Comparison of ENCODE assay signal across 3 cellular contexts in genomic region chr2:216644846-216645635, GRCh38.
TF ChIP-seq lines count a peak whose summit lies in the region.

No MANE protein-coding gene starts in this region.

TF ChIP-seq in SK-N-SH, 30 proteins besides CTCF, POLR2A, EP300 and RAD21 (continued from another document and continues in another):
- TF ChIP-seq IRF3 (IDR thresholded peaks at IDR 0.05; ENCODE audit: low read depth, low read length), result no peak
- TF ChIP-seq MEF2A (IDR thresholded peaks at IDR 0.05; ENCODE audit: borderline replicate concordance, low read depth), result no peak
- TF ChIP-seq TAF1 (IDR thresholded peaks at IDR 0.05; ENCODE audit: borderline replicate concordance, low read depth, low read length), result no peak
- TF ChIP-seq PBX3 (IDR thresholded peaks at IDR 0.05), result no peak
- TF ChIP-seq, protein P1, sequence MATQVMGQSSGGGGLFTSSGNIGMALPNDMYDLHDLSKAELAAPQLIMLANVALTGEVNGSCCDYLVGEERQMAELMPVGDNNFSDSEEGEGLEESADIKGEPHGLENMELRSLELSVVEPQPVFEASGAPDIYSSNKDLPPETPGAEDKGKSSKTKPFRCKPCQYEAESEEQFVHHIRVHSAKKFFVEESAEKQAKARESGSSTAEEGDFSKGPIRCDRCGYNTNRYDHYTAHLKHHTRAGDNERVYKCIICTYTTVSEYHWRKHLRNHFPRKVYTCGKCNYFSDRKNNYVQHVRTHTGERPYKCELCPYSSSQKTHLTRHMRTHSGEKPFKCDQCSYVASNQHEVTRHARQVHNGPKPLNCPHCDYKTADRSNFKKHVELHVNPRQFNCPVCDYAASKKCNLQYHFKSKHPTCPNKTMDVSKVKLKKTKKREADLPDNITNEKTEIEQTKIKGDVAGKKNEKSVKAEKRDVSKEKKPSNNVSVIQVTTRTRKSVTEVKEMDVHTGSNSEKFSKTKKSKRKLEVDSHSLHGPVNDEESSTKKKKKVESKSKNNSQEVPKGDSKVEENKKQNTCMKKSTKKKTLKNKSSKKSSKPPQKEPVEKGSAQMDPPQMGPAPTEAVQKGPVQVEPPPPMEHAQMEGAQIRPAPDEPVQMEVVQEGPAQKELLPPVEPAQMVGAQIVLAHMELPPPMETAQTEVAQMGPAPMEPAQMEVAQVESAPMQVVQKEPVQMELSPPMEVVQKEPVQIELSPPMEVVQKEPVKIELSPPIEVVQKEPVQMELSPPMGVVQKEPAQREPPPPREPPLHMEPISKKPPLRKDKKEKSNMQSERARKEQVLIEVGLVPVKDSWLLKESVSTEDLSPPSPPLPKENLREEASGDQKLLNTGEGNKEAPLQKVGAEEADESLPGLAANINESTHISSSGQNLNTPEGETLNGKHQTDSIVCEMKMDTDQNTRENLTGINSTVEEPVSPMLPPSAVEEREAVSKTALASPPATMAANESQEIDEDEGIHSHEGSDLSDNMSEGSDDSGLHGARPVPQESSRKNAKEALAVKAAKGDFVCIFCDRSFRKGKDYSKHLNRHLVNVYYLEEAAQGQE (IDR thresholded peaks at IDR 0.05; ENCODE audit: low read depth, low read length), result no peak
- TF ChIP-seq SMC3 (IDR thresholded peaks at IDR 0.05; ENCODE audit: low read depth, low read length), result no peak
- no peak for TF ChIP-seq USF1 (IDR thresholded peaks at IDR 0.05; ENCODE audit: borderline replicate concordance, low read depth)
- no peak for TF ChIP-seq TCF12 (IDR thresholded peaks at IDR 0.05)
- TF ChIP-seq GATA2 (CRISPR knock-in tag; IDR thresholded peaks at IDR 0.05), result no peak
- TF ChIP-seq NRF1 (IDR thresholded peaks at IDR 0.05; ENCODE audit: low read depth, low read length), result no peak

TF ChIP-seq in SK-N-SH treated with all-trans-retinoic acid at 6 μM for 48 hours, 23 proteins besides CTCF, POLR2A, EP300 and RAD21 (continued from another document):
- TF ChIP-seq POU6F1 (CRISPR knock-in tag; IDR thresholded peaks at IDR 0.05; ENCODE audit: borderline replicate concordance, low read depth), result no peak
- no peak for TF ChIP-seq OSR1 (CRISPR knock-in tag; IDR thresholded peaks at IDR 0.05)
- TF ChIP-seq SNAI2 (CRISPR knock-in tag; IDR thresholded peaks at IDR 0.05), result no peak
- TF ChIP-seq, protein P2, sequence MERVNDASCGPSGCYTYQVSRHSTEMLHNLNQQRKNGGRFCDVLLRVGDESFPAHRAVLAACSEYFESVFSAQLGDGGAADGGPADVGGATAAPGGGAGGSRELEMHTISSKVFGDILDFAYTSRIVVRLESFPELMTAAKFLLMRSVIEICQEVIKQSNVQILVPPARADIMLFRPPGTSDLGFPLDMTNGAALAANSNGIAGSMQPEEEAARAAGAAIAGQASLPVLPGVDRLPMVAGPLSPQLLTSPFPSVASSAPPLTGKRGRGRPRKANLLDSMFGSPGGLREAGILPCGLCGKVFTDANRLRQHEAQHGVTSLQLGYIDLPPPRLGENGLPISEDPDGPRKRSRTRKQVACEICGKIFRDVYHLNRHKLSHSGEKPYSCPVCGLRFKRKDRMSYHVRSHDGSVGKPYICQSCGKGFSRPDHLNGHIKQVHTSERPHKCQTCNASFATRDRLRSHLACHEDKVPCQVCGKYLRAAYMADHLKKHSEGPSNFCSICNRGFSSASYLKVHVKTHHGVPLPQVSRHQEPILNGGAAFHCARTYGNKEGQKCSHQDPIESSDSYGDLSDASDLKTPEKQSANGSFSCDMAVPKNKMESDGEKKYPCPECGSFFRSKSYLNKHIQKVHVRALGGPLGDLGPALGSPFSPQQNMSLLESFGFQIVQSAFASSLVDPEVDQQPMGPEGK (CRISPR knock-in tag; IDR thresholded peaks at IDR 0.05; ENCODE audit: borderline replicate concordance), result no peak
TF ChIP-seq in SK-N-SH treated with all-trans-retinoic acid at 6 μM for 48 hours: peak in this region for 0.

TF ChIP-seq in WTC11, 78 proteins besides CTCF, POLR2A, EP300 and RAD21 (continued from another document):
- no peak for TF ChIP-seq ERG (CRISPR knock-in tag; IDR thresholded peaks at IDR 0.05)
- TF ChIP-seq ATF2 (CRISPR knock-in tag; IDR thresholded peaks at IDR 0.05; ENCODE audit: borderline replicate concordance, low read depth), result no peak
